12 cellular contexts compared by ENCODE assay signal in the genomic region with DNA sequence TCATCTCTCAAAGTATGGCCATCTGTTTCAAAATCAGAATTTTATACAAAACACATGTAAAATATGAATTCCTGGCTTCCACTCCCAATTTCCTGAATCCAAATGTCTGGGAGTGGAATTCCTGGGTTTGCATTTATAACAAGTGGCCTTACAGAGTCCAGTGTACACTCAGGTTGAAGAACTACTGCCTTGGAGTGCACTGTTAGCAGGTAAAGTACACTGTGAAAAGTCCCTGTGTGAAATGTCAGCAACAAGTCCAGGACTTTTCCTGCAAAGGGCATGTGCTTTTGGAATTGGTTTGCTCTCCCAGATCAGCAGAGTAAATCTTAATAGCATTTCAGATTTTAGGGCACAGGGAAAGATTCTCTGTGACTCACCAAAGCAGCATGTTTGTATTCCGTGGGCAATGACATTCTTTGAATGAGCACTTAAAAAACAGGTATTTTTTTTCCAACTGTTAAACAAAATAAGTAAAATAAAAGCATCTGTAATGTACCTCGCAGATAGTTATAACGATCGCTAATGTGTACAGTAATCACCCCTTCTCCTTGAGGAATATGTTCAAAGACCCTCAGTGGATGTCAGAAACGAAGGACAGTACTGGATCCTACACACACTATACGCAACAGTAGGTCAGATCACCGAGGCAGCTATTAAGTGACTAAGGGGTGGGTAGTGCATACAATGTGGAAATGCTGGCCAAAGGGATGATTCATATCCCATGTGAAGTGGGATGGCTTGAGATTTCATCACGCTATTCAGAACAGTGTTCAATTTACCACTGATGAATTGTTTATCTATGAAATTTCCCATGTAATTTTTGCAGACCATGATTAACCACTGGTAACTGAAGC. TPM values are rescaled to one million over a fixed set of nuclear protein-coding genes. Genes with fewer than 3 reads are reported as not detected.
DNase-seq lines count a peak whose midpoint lies in the region; FAIRE-seq and TF ChIP-seq lines count a peak whose summit lies in the region.
"Had no signal": no experiment of that assay in that cellular context is flagged by ENCODE, and none has a peak within 500 bp of the region (broad histone marks: within the 10 kb centered on the region; RNA-seq: fewer than 3 reads in every experiment).

No MANE protein-coding gene starts in this region.

- peak; percentile 100 for FAIRE-seq in H54 (lab: Jason Lieb, UNC)

- H3K9me3 ChIP-seq in skeletal muscle satellite cell (replicated peaks; ENCODE audit: low read length) (no peaks in the 10 kb centered on the region), neural progenitor cell (ENCODE audit: low read depth) (no peaks in the 10 kb centered on the region)
- H3K9me3 ChIP-seq: heart right ventricle had no signal

- no peak overlapping the region for H3K4me3 Mint-ChIP-seq in glutamatergic neuron (ENCODE audit: unreplicated experiment)
- H3K4me3 Mint-ChIP-seq in neural progenitor cell, result no peak overlapping the region
- H3K4me3 Mint-ChIP-seq: activated naive CD4-positive, alpha-beta T cell treated with anti-CD3 and anti-CD28 coated beads, Interleukin-2, amount 50 U/mL, for 24 hours; T-helper 2 cell treated with Interferon-gamma antibody and Interleukin-4, amounts not matched to agents 5 μg/mL and 100 μg/mL, for 36 hours had no signal

- no peaks in the 10 kb centered on the region for H4K20me1 ChIP-seq in neural progenitor cell (ENCODE audit: low read depth)

- no peaks in the 10 kb centered on the region for H3K27me3 ChIP-seq in skeletal muscle satellite cell (ENCODE audit: control insufficient read depth, insufficient read depth, low read length)
- no peaks in the 10 kb centered on the region for H3K27me3 ChIP-seq in neural progenitor cell

- DNase-seq in H54 (ENCODE audit: insufficient read length, low spot score) (peak; percentile 51), RPMI7951 (ENCODE audit: low read depth) (peak; percentile 93), fibroblast of gingiva (ENCODE audit: low read depth) (peak; percentile 91), glutamatergic neuron (no peak), NCI-H1417 treated with DMSO at 0.1 percent for 48 hours (lab: John Stamatoyannopoulos, UW) (no peak), neural progenitor cell (ENCODE audit: low spot score) (no peak)
- no peak for DNase-seq in stimulated activated CD4-positive, alpha-beta T cell treated with anti-CD3 and anti-CD28 coated beads, Interleukin-15, amount 100 ng/mL, for 24 hours
- DNase-seq: heart right ventricle had no signal

- H3K36me3 ChIP-seq in skeletal muscle satellite cell (ENCODE audit: insufficient read depth, low read length) (no peaks in the 10 kb centered on the region), neural progenitor cell (no peaks in the 10 kb centered on the region)
- H3K36me3 ChIP-seq: heart right ventricle had no signal

- H3K9ac ChIP-seq in skeletal muscle satellite cell (ENCODE audit: low read depth, low read length) (peak overlapping the region; percentile 80), neural progenitor cell (no peak overlapping the region)
- H3K9ac ChIP-seq: parathyroid adenoma had no signal

- no peak overlapping the region for H3K27ac Mint-ChIP-seq in glutamatergic neuron (ENCODE audit: unreplicated experiment)
- H3K27ac Mint-ChIP-seq in neural progenitor cell, result no peak overlapping the region
- H3K27ac Mint-ChIP-seq: activated naive CD4-positive, alpha-beta T cell treated with anti-CD3 and anti-CD28 coated beads, Interleukin-2, amount 50 U/mL, for 24 hours; T-helper 2 cell treated with Interferon-gamma antibody and Interleukin-4, amounts not matched to agents 5 μg/mL and 100 μg/mL, for 36 hours had no signal

- no peak overlapping the region for H3K27ac ChIP-seq in neural progenitor cell
- H3K27ac ChIP-seq: heart right ventricle, parathyroid adenoma had no signal

- no peaks in the 10 kb centered on the region for H3K36me3 Mint-ChIP-seq in glutamatergic neuron (ENCODE audit: unreplicated experiment)
- no peaks in the 10 kb centered on the region for H3K36me3 Mint-ChIP-seq in neural progenitor cell
- H3K36me3 Mint-ChIP-seq: activated naive CD4-positive, alpha-beta T cell treated with anti-CD3 and anti-CD28 coated beads, Interleukin-2, amount 50 U/mL, for 24 hours had no signal

- H3K4me1 ChIP-seq in skeletal muscle satellite cell (ENCODE audit: control insufficient read depth, insufficient read depth, low read length) (peaks cover 49% of the 10 kb centered on the region), neural progenitor cell (no peaks in the 10 kb centered on the region)
- H3K4me1 ChIP-seq: heart right ventricle, parathyroid adenoma had no signal

- H3K4me3 ChIP-seq in skeletal muscle satellite cell (ENCODE audit: low read length) (peak overlapping the region; percentile 43), neural progenitor cell (no peak overlapping the region)
- H3K4me3 ChIP-seq: heart right ventricle had no signal

- no peaks in the 10 kb centered on the region for H3K79me2 ChIP-seq in neural progenitor cell (ENCODE audit: low read depth)
- H3K79me2 ChIP-seq: parathyroid adenoma had no signal

- no peak for TF ChIP-seq POLR2A in H54 (IDR thresholded peaks at IDR 0.05; ENCODE audit: low read depth, low read length)

- peaks cover 1% of the 10 kb centered on the region for H3K27me3 Mint-ChIP-seq in glutamatergic neuron (ENCODE audit: unreplicated experiment)
- peaks cover 3% of the 10 kb centered on the region for H3K27me3 Mint-ChIP-seq in neural progenitor cell (ENCODE audit: insufficient read depth, low read depth)

- no peaks in the 10 kb centered on the region for H3K9me3 Mint-ChIP-seq in glutamatergic neuron (ENCODE audit: unreplicated experiment)
- no peaks in the 10 kb centered on the region for H3K9me3 Mint-ChIP-seq in neural progenitor cell
- H3K9me3 Mint-ChIP-seq: activated naive CD4-positive, alpha-beta T cell treated with anti-CD3 and anti-CD28 coated beads, Interleukin-2, amount 50 U/mL, for 24 hours; T-helper 2 cell treated with Interferon-gamma antibody and Interleukin-4, amounts not matched to agents 5 μg/mL and 100 μg/mL, for 36 hours had no signal

- no peaks in the 10 kb centered on the region for H3F3A ChIP-seq in neural progenitor cell (ENCODE audit: low read depth)

- no peak for TF ChIP-seq CTCF in glutamatergic neuron (IDR thresholded peaks at IDR 0.05; ENCODE audit: partially characterized antibody, unreplicated experiment)
- no peak for TF ChIP-seq CTCF in neural progenitor cell (IDR thresholded peaks at IDR 0.05)

- H3K4me2 ChIP-seq in skeletal muscle satellite cell (ENCODE audit: low read length) (peak overlapping the region; percentile 80), neural progenitor cell (no peak overlapping the region)

- H3K4me1 Mint-ChIP-seq in glutamatergic neuron (ENCODE audit: low read depth, unreplicated experiment), result no peaks in the 10 kb centered on the region
- H3K4me1 Mint-ChIP-seq in neural progenitor cell, result no peaks in the 10 kb centered on the region
- H3K4me1 Mint-ChIP-seq: activated naive CD4-positive, alpha-beta T cell treated with anti-CD3 and anti-CD28 coated beads, Interleukin-2, amount 50 U/mL, for 24 hours had no signal

- H2AFZ ChIP-seq in neural progenitor cell (replicated peaks), result no peak overlapping the region
- H2AFZ ChIP-seq: parathyroid adenoma had no signal

RNA-seq across cellular contexts. Expression of gene CLDN16, which starts 1.9 kb away (rescaled TPM):
- total RNA-seq in RPMI7951 (2014; rRNA removed; shearing (Covaris generic)), result not detected in 2 replicates
- under 0.01 TPM in 1 of 2 replicates, not detected in the other for total RNA-seq in skeletal muscle satellite cell (2012; rRNA removed)
- total RNA-seq in glutamatergic neuron (ENCODE audit: unreplicated experiment) (not detected), neural progenitor cell (ENCODE audit: low replicate concordance) (not detected in 2 replicates)
- total RNA-seq: heart right ventricle had no signal

Comparison
In these comparisons a context has a peak if more than half of its experiments do, and no peak if none do; other contexts are left out.
1. DNase-seq: peak in H54 (single experiment), RPMI7951 (single experiment) and fibroblast of gingiva (single experiment); none in glutamatergic neuron (single experiment), NCI-H1417 treated with DMSO at 0.1 percent for 48 hours (single experiment), neural progenitor cell (single experiment) and stimulated activated CD4-positive, alpha-beta T cell treated with anti-CD3 and anti-CD28 coated beads, Interleukin-15, amount 100 ng/mL, for 24 hours (single experiment).